In the genomic region with DNA sequence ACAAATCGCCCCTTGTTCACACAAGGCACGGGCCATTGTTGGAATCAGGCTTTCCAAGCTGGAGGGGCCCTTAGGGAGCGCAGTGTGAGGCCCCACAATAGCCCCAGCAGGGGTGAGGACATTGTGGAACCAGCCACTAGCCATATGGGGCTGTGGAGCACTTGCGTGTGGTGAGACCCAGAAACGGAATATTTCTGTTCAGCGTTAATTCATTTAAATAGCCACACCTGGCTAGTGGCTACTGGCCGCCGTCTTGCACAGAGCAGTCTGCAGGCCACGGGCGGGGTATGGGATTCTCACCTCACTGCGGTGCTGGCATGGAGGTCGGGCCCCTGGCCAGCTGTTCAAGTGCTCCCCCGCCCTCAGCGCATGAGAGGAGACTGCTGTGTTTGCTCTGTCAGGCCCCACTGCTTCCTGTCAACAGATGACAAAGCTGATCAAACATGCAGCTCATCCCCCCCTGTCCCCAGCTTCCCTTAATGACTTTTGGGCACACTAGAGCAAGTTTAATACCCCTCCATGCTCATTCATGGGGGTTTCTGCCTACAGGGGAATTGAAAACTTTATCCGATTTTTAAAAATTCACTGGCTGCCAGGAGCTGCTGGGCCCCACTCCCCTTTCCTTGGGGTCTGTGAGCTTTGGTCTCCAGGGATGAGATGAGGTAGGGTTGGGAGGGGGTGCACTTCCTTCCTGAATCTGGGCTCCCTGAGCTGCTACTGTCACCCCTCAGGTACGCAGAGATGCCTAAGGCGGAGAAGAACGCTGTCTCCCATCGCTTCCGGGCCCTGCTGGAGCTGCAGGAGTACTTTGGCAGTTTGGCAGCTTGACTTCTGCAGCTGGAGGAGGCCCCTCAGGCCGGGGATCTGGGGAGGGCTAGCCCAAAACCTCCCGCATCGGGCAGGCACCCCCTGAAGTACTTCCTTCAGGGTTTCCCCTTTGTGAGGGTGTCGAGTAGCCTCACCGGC, we compare ENCODE assay signal across 8 cellular contexts. TPM values are rescaled to one million over a fixed set of nuclear protein-coding genes. Genes with fewer than 3 reads are reported as not detected.
DNase-seq lines count a peak whose midpoint lies in the region; ATAC-seq and TF ChIP-seq lines count a peak whose summit lies in the region.

No MANE protein-coding gene starts in this region.

- no peaks in the 10 kb centered on the region for H3K27me3 ChIP-seq in kidney epithelial cell (ENCODE audit: control insufficient read depth, insufficient read depth, low read length)

- peaks cover 1% of the 10 kb centered on the region for H3K36me3 ChIP-seq in kidney epithelial cell (ENCODE audit: control insufficient read depth, insufficient read depth, low read length)

- CTCF ChIA-PET in RWPE1 (lab: Yijun Ruan, JAX) = interaction anchor here (0.6 kb wide), 1 partner anchor 8 kb away, joined by 4 read pairs; no protein-coding TSS in a partner anchor

- H3K27ac ChIP-seq in RWPE1 = peak overlapping the region; percentile 76

- peak; percentile 83 for DNase-seq in GM10266 (ENCODE audit: extremely low spot score)
- no peak for DNase-seq in RWPE1 (ENCODE audit: low spot score)
- DNase-seq in kidney epithelial cell (ENCODE audit: low read depth) = peak; percentile 51
- no peak for DNase-seq in NCI-H524 (lab: John Stamatoyannopoulos, UW)
- no peak for DNase-seq in nucleus accumbens (lab: John Stamatoyannopoulos, UW)
- no peak for DNase-seq in cerebellar cortex (ENCODE audit: low spot score)
- no peak for DNase-seq in hepatic stellate cell (ENCODE audit: low spot score)

- TF ChIP-seq CTCF in GM10266 (IDR thresholded peaks at IDR 0.05; ENCODE audit: control insufficient read depth, insufficient read depth, low read depth, missing control alignments) (no peak), RWPE1 (conservative IDR thresholded peaks at IDR 0.05; ENCODE audit: low read depth) (no peak), kidney epithelial cell (IDR thresholded peaks at IDR 0.05; ENCODE audit: insufficient read depth, low read length, poor library complexity, severe bottlenecking) (no peak)

- POLR2A ChIA-PET in RWPE1 (lab: Yijun Ruan, JAX; ENCODE audit: low non-redundant PET) = interaction anchor here (0.6 kb wide), 1 partner anchor 9 kb away, joined by 3 read pairs; no protein-coding TSS in a partner anchor

- no peak overlapping the region for H3K4me3 ChIP-seq in kidney epithelial cell (ENCODE audit: low read depth, low read length)

- peak; percentile 59 for ATAC-seq in HG03196 (IDR thresholded peaks at IDR 0.05; ENCODE audit: unreplicated experiment)

RNA-seq across cellular contexts. Expression of gene ITPA, which starts 13.6 kb away (rescaled TPM):
- total RNA-seq in kidney epithelial cell = 71.2 and 80.5 TPM in 2 replicates

RNA-seq across cellular contexts. Expression of gene SLC4A11, which starts 16.1 kb away (rescaled TPM):
- 4.9 and 8.5 TPM in 2 replicates for total RNA-seq in kidney epithelial cell

RNA-seq across cellular contexts. Expression of gene DDRGK1, which starts 18.4 kb away (rescaled TPM):
- 89.8 and 108 TPM in 2 replicates for total RNA-seq in kidney epithelial cell

RNA-seq across cellular contexts. Expression of gene LZTS3, which starts 49.6 kb away (rescaled TPM):
- 10.4 and 11.3 TPM in 2 replicates for total RNA-seq in kidney epithelial cell

Comparison
In these comparisons a context has a peak if more than half of its experiments do, and no peak if none do; other contexts are left out.
1. DNase-seq: peak in GM10266 (single experiment) and kidney epithelial cell (single experiment); none in RWPE1 (single experiment), NCI-H524 (0 of 2), nucleus accumbens (0 of 56), cerebellar cortex (single experiment) and hepatic stellate cell (single experiment).